Comparison of ENCODE assay signal across 1 cellular context in genomic region chr3:172096881-172097420, GRCh38.
TF ChIP-seq lines count a peak whose summit lies in the region.

No MANE protein-coding gene starts in this region.

TF ChIP-seq in GM12878, 131 proteins besides CTCF, POLR2A, EP300 and RAD21 (continued from another document):
- 0 out of 2 replicates have a peak, but pooled peaks have one; percentile 37 for TF ChIP-seq PKNOX1 (IDR thresholded peaks at IDR 0.05)
